15 cellular contexts compared by ENCODE assay signal in the genomic region with DNA sequence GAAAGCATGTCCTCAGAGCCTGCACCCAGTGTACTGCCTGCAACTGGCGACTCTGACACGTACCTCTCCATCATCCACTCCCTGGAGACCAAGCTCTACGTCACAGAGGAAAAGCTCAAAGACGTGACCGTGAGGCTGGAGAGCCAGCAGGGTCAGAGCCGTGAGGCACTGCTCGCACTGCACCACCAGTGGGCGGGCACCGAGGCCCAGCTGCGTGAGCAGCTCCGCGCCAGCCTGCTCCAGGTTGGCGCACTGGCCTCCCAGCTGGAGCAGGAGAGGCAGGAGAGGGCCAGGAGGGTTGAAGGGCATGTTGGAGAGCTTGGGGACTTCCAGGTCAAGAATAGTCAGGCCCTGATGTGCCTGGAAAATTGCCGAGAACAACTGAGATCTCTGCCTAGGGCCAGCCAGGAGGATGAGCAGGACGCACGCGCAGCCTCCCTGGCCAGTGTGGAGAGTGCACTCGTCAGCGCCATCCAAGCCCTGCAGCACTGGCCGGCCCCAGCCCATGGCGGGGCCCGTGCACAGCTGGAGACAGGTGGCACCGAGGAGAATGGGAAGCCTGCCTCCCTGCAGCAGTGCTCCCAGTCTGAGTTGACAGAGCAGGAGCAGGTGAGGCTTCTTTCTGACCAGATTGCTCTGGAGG. TPM values are rescaled to one million over a fixed set of nuclear protein-coding genes. Genes with fewer than 3 reads are reported as not detected.
DNase-seq lines count a peak whose midpoint lies in the region; ATAC-seq, FAIRE-seq and TF ChIP-seq lines count a peak whose summit lies in the region.
"Had no signal": no experiment of that assay in that cellular context is flagged by ENCODE, and none has a peak within 500 bp of the region (broad histone marks: within the 10 kb centered on the region; RNA-seq: fewer than 3 reads in every experiment).

No MANE protein-coding gene starts in this region.

- H3K4me1 Mint-ChIP-seq in stimulated activated effector memory CD8-positive, alpha-beta T cell treated with anti-CD3 and anti-CD28 coated beads, Interleukin-12 subunit alpha, Interleukin-12 subunit beta, amount 100 ng/mL, for 72 hours: peaks cover 39% of the 10 kb centered on the region
- H3K4me1 Mint-ChIP-seq in activated T-helper 2 cell treated with anti-CD3 and anti-CD28 coated beads, Interferon-gamma antibody, Interleukin-2, Interleukin-4, amounts not matched to agents 10 μg/mL and 5 μg/mL and 100 μg/mL, durations not matched to agents 14 hours and 24 hours and 36 hours (ENCODE audit: low read depth): peaks cover 7% of the 10 kb centered on the region

- no peak for TF ChIP-seq CTCF in HepG2 (CRISPR knock-in tag; IDR thresholded peaks at IDR 0.05)

- POLR2A ChIA-PET in HepG2 (lab: Yijun Ruan, JAX): no interaction called here

- no peaks in the 10 kb centered on the region for H3K27me3 Mint-ChIP-seq in activated T-helper 2 cell treated with anti-CD3 and anti-CD28 coated beads, Interferon-gamma antibody, Interleukin-2, Interleukin-4, amounts not matched to agents 10 μg/mL and 5 μg/mL and 100 μg/mL, durations not matched to agents 14 hours and 24 hours and 36 hours (ENCODE audit: low read depth)
- H3K27me3 Mint-ChIP-seq: CD4-positive, CD25-positive, alpha-beta regulatory T cell had no signal

- H3K9me3 ChIP-seq in right cardiac atrium (ENCODE audit: control insufficient read depth, low read length) (no peaks in the 10 kb centered on the region), HepG2 (ENCODE audit: low read length) (no peaks in the 10 kb centered on the region)
- H3K9me3 ChIP-seq: BLaER1 treated with 17β-estradiol and CSF1 and Interleukin-3, amounts not matched to agents 10 nM and 100 nM had no signal

- no peak for ATAC-seq in right cardiac atrium
- no peak for ATAC-seq in Right ventricle myocardium superior (ENCODE audit: poor library complexity)
- no peak for ATAC-seq in HepG2
- no peak for ATAC-seq in stimulated activated effector memory CD8-positive, alpha-beta T cell treated with anti-CD3 and anti-CD28 coated beads, Interleukin-12 subunit alpha, Interleukin-12 subunit beta, amount 100 ng/mL, for 72 hours
- ATAC-seq in GM19397 (IDR thresholded peaks at IDR 0.05; ENCODE audit: unreplicated experiment): no peak

- H2AFZ ChIP-seq in HepG2 (ENCODE audit: low read length): no peak overlapping the region

- H3K4me3 ChIP-seq in right cardiac atrium (ENCODE audit: low read length) (no peak overlapping the region), HepG2 (replicated peaks in 1 of 3; ENCODE audit: insufficient read depth in 1 of 3, low read depth in 2 of 3, low read length in 3 of 3) (no peak overlapping the region)
- H3K4me3 ChIP-seq: BLaER1 treated with 17β-estradiol and CSF1 and Interleukin-3, amounts not matched to agents 10 nM and 100 nM had no signal

- no peak for FAIRE-seq in HepG2 (lab: Jason Lieb, UNC)

- H3K79me2 ChIP-seq in HepG2 (ENCODE audit: insufficient read depth, low read length): no peaks in the 10 kb centered on the region

- no peak for TF ChIP-seq RAD21 in HepG2 (CRISPR knock-in tag; IDR thresholded peaks at IDR 0.05)

- H3K4me2 ChIP-seq in HepG2 (ENCODE audit: low read depth, low read length): no peak overlapping the region
- H3K4me2 ChIP-seq: BLaER1 treated with 17β-estradiol and CSF1 and Interleukin-3, amounts not matched to agents 10 nM and 100 nM had no signal

- CTCF ChIA-PET in HepG2 (lab: Yijun Ruan, JAX; ENCODE audit: low intra/inter-chr PET ratio, low total read pairs): no interaction called here

- peak overlapping the region; percentile 90 for H3K27ac Mint-ChIP-seq in stimulated activated effector memory CD8-positive, alpha-beta T cell treated with anti-CD3 and anti-CD28 coated beads, Interleukin-12 subunit alpha, Interleukin-12 subunit beta, amount 100 ng/mL, for 72 hours
- H3K27ac Mint-ChIP-seq in activated T-helper 2 cell treated with anti-CD3 and anti-CD28 coated beads, Interferon-gamma antibody, Interleukin-2, Interleukin-4, amounts not matched to agents 10 μg/mL and 5 μg/mL and 100 μg/mL, durations not matched to agents 14 hours and 24 hours and 36 hours: no peak overlapping the region

- in situ Hi-C loops in HepG2 (cut with HindIII; ENCODE audit: extremely low pct_ligation_motif_present, low pct_unique_long_range_greater_than_20kb): no loop called here

- TF ChIP-seq EP300 in HepG2 (IDR thresholded peaks at IDR 0.05; ENCODE audit: low read depth in 2 of 2, low read length in 2 of 2): no peak
- TF ChIP-seq EP300 in HepG2 (CRISPR knock-in tag; IDR thresholded peaks at IDR 0.05; ENCODE audit: borderline replicate concordance): no peak

- no peak overlapping the region for H3K27ac ChIP-seq in right cardiac atrium (ENCODE audit: low read length)
- H3K27ac ChIP-seq in HepG2 (ENCODE audit: extremely low read length, insufficient read depth, low read length): no peak overlapping the region
- H3K27ac ChIP-seq: BLaER1 treated with 17β-estradiol and CSF1 and Interleukin-3, amounts not matched to agents 10 nM and 100 nM; HL-60 had no signal

- no peaks in the 10 kb centered on the region for H3K9me3 Mint-ChIP-seq in stimulated activated effector memory CD8-positive, alpha-beta T cell treated with anti-CD3 and anti-CD28 coated beads, Interleukin-12 subunit alpha, Interleukin-12 subunit beta, amount 100 ng/mL, for 72 hours
- H3K9me3 Mint-ChIP-seq in activated T-helper 2 cell treated with anti-CD3 and anti-CD28 coated beads, Interferon-gamma antibody, Interleukin-2, Interleukin-4, amounts not matched to agents 10 μg/mL and 5 μg/mL and 100 μg/mL, durations not matched to agents 14 hours and 24 hours and 36 hours: no peaks in the 10 kb centered on the region

- intact Hi-C loops in right cardiac atrium (cut with DNase I) (no loop called here), Right ventricle myocardium superior (cut with DNase I) (no loop called here), HepG2 (cut with micrococcal nuclease; ENCODE audit: unreplicated experiment) (no loop called here)
- intact Hi-C loops in activated T-helper 2 cell treated with anti-CD3 and anti-CD28 coated beads, Interferon-gamma antibody, Interleukin-2, Interleukin-4, amounts not matched to agents 10 μg/mL and 5 μg/mL and 100 μg/mL, durations not matched to agents 14 hours and 24 hours and 36 hours (cut with micrococcal nuclease): no loop called here

- peaks cover 79% of the 10 kb centered on the region for H3K36me3 Mint-ChIP-seq in stimulated activated effector memory CD8-positive, alpha-beta T cell treated with anti-CD3 and anti-CD28 coated beads, Interleukin-12 subunit alpha, Interleukin-12 subunit beta, amount 100 ng/mL, for 72 hours
- H3K36me3 Mint-ChIP-seq in activated T-helper 2 cell treated with anti-CD3 and anti-CD28 coated beads, Interferon-gamma antibody, Interleukin-2, Interleukin-4, amounts not matched to agents 10 μg/mL and 5 μg/mL and 100 μg/mL, durations not matched to agents 14 hours and 24 hours and 36 hours (ENCODE audit: low read depth): peaks cover 37% of the 10 kb centered on the region

- no peak overlapping the region for H3K9ac ChIP-seq in HepG2 (ENCODE audit: insufficient read depth, low read depth, low read length)
- H3K9ac ChIP-seq: BLaER1 treated with 17β-estradiol and CSF1 and Interleukin-3, amounts not matched to agents 10 nM and 100 nM had no signal

- no peaks in the 10 kb centered on the region for H4K20me1 ChIP-seq in HepG2 (ENCODE audit: insufficient read depth, low read length)

- DNase-seq in right cardiac atrium (peak in 2 of 3 donors; percentile 37 to 45), Right ventricle myocardium superior (no peak), HepG2 (ENCODE audit: low spot score) (no peak), HuH-7 (ENCODE audit: low spot score) (no peak)
- DNase-seq in stimulated activated effector memory CD8-positive, alpha-beta T cell treated with anti-CD3 and anti-CD28 coated beads, Interleukin-12 subunit alpha, Interleukin-12 subunit beta, amount 100 ng/mL, for 72 hours (ENCODE audit: low spot score in 2 of 2): no peak
- no peak for DNase-seq in activated T-helper 2 cell treated with anti-CD3 and anti-CD28 coated beads, Interferon-gamma antibody, Interleukin-2, Interleukin-4, amounts not matched to agents 10 μg/mL and 5 μg/mL and 100 μg/mL, durations not matched to agents 14 hours and 24 hours and 36 hours (ENCODE audit: low spot score)
- DNase-seq: 8988T; ACHN; CD4-positive, CD25-positive, alpha-beta regulatory T cell; DMS 273 treated with DMSO at 0.1 percent for 48 hours; HCEC 1CT; IMR-90 had no signal

- no peak overlapping the region for H3K4me3 Mint-ChIP-seq in stimulated activated effector memory CD8-positive, alpha-beta T cell treated with anti-CD3 and anti-CD28 coated beads, Interleukin-12 subunit alpha, Interleukin-12 subunit beta, amount 100 ng/mL, for 72 hours
- H3K4me3 Mint-ChIP-seq in activated T-helper 2 cell treated with anti-CD3 and anti-CD28 coated beads, Interferon-gamma antibody, Interleukin-2, Interleukin-4, amounts not matched to agents 10 μg/mL and 5 μg/mL and 100 μg/mL, durations not matched to agents 14 hours and 24 hours and 36 hours (ENCODE audit: low read depth): no peak overlapping the region
- H3K4me3 Mint-ChIP-seq: CD4-positive, CD25-positive, alpha-beta regulatory T cell had no signal

- H3K36me3 ChIP-seq in HepG2 (replicated peaks in 1 of 2; ENCODE audit: control insufficient read depth in 1 of 2, insufficient read depth in 2 of 2, low read length in 2 of 2): peaks cover 16 to 54% of the 10 kb centered on the region in 2 experiments; a peak in 4 of 5 replicates

- WGBS in right cardiac atrium: 89% methylated on average over 23 of the region's 23 CpGs
- WGBS in HepG2 (ENCODE audit: low lambda C conversion rate): 97% methylated on average over 17 of the region's 23 CpGs

- H3K4me1 ChIP-seq in right cardiac atrium (ENCODE audit: control insufficient read depth, insufficient read depth, low read length): no peaks in the 10 kb centered on the region
- no peaks in the 10 kb centered on the region for H3K4me1 ChIP-seq in HepG2 (ENCODE audit: insufficient read depth, low read length)

- TF ChIP-seq POLR2A in HepG2 (IDR thresholded peaks at IDR 0.05; ENCODE audit: insufficient read depth in 1 of 2, low read depth in 2 of 2, low read length in 2 of 2): no peak

- H3K27me3 ChIP-seq in right cardiac atrium (ENCODE audit: control insufficient read depth, insufficient read depth) (no peaks in the 10 kb centered on the region), HepG2 (ENCODE audit: control insufficient read depth in 1 of 2, insufficient read depth in 2 of 2, low read length in 2 of 2) (no peaks in the 10 kb centered on the region)
- H3K27me3 ChIP-seq: BLaER1 treated with 17β-estradiol and CSF1 and Interleukin-3, amounts not matched to agents 10 nM and 100 nM had no signal

- no TSS peak for BruUV-seq in HepG2 (replicated peaks; lab: Mats Ljungman, UMichigan)

RNA-seq across cellular contexts. Expression of gene PLD6, which starts 40.3 kb away (rescaled TPM):
- 1 to 10 TPM; 3.8 to 5.4 (median 4.0) TPM for total RNA-seq in right cardiac atrium
- polyA plus RNA-seq in right cardiac atrium: 2.9 TPM
- 10.2 TPM for total RNA-seq in Right ventricle myocardium superior
- total RNA-seq in HepG2 (2016; rRNA removed; fragmentation: Illumina TruSeq; extraction: Trizol): 6.4 and 11.4 TPM in 2 replicates
- 3.0 and 3.5 TPM in 2 replicates for total RNA-seq in HepG2 (2016; cell fraction: cytosol; rRNA removed; fragmentation: Illumina TruSeq; extraction: Trizol; ENCODE audit: low read depth)
- 5.8 and 11.8 TPM in 2 replicates for total RNA-seq in HepG2 (2016; cell fraction: insoluble cytoplasmic fraction; rRNA removed; fragmentation: Illumina TruSeq; extraction: Trizol)
- total RNA-seq in HepG2 (2016; cell fraction: membrane; rRNA removed; fragmentation: Illumina TruSeq; extraction: Trizol): 9.3 and 9.7 TPM in 2 replicates
- total RNA-seq in HepG2 (2016; cell fraction: nucleus; rRNA removed; fragmentation: Illumina TruSeq; extraction: Trizol): 10.6 and 11.8 TPM in 2 replicates
- 4.8 and 5.2 TPM in 2 replicates for polyA plus RNA-seq in HepG2 (2011; rRNA removed)
- 4.0 and 4.1 TPM in 2 replicates for polyA plus RNA-seq in HepG2 (2011; cell fraction: cytosol; rRNA removed)
- polyA plus RNA-seq in HepG2 (2011; cell fraction: nucleus; rRNA removed): 3.9 and 4.4 TPM in 2 replicates
- polyA plus RNA-seq in HepG2 (2012): 4.5 and 5.6 TPM in 2 replicates
- 1.8 and 2.0 TPM in 2 replicates for polyA plus RNA-seq in HepG2 (2016; cell fraction: cytosol; fragmentation: Illumina TruSeq; extraction: Trizol; ENCODE audit: low read depth)
- polyA plus RNA-seq in HepG2 (2016; cell fraction: insoluble cytoplasmic fraction; fragmentation: Illumina TruSeq; extraction: Trizol; ENCODE audit: low read depth): 5.1 and 5.4 TPM in 2 replicates
- polyA plus RNA-seq in HepG2 (2016; cell fraction: membrane; fragmentation: Illumina TruSeq; extraction: Trizol; ENCODE audit: low read depth): 3.9 and 4.0 TPM in 2 replicates
- 17.5 and 18.2 TPM in 2 replicates for polyA plus RNA-seq in HepG2 (2016; cell fraction: nucleus; fragmentation: Illumina TruSeq; extraction: Trizol; ENCODE audit: insufficient read depth, low read depth)
- polyA minus RNA-seq in HepG2 (2011; rRNA and poly(A)+ RNA removed; ENCODE audit: low replicate concordance): 7.8 TPM in 2 replicates
- 3.1 and 3.6 TPM in 2 replicates for polyA minus RNA-seq in HepG2 (2011; cell fraction: cytosol; rRNA and poly(A)+ RNA removed)
- polyA minus RNA-seq in HepG2 (2011; cell fraction: nucleus; rRNA and poly(A)+ RNA removed): 4.5 and 6.3 TPM in 2 replicates
- total RNA-seq in activated T-helper 2 cell treated with anti-CD3 and anti-CD28 coated beads, Interferon-gamma antibody, Interleukin-2, Interleukin-4, amounts not matched to agents 10 μg/mL and 5 μg/mL and 100 μg/mL, durations not matched to agents 14 hours and 24 hours and 36 hours: 8.5 and 9.1 TPM in 2 replicates

Comparison
In these comparisons a context has a peak if more than half of its experiments do, and no peak if none do; other contexts are left out.
1. DNase-seq: peak in right cardiac atrium (2 of 3); none in Right ventricle myocardium superior (single experiment), HepG2 (single experiment), stimulated activated effector memory CD8-positive, alpha-beta T cell treated with anti-CD3 and anti-CD28 coated beads, Interleukin-12 subunit alpha, Interleukin-12 subunit beta, amount 100 ng/mL, for 72 hours (0 of 2), HuH-7 (single experiment) and activated T-helper 2 cell treated with anti-CD3 and anti-CD28 coated beads, Interferon-gamma antibody, Interleukin-2, Interleukin-4, amounts not matched to agents 10 μg/mL and 5 μg/mL and 100 μg/mL, durations not matched to agents 14 hours and 24 hours and 36 hours (single experiment).